ENCODE assay signal across 8 cellular contexts in the genomic region with DNA sequence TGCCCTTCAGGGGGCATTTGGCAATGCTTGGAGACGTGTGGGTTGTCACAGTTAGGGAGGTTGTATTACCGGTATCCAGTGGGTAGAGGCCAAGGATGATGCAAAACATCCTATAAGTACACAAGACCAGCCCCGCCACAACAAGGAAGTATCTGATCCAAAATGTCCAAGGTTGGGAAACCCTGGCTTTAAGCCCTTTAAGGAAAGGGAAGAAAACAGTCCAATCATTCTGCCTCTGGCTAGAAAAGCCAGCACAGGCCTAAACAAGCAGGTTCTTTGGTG. TPM values are rescaled to one million over a fixed set of nuclear protein-coding genes. Genes with fewer than 3 reads are reported as not detected.
DNase-seq lines count a peak whose midpoint lies in the region; ATAC-seq and TF ChIP-seq lines count a peak whose summit lies in the region.

No MANE protein-coding gene starts in this region.

- WGBS in sigmoid colon, 2 donors: 5 to 41% methylated on average over 3 of the region's 3 CpGs

- intact Hi-C loops in sigmoid colon (cut with DNase I): no loop called here

- H3K4me1 ChIP-seq in HEK293 (ENCODE audit: control insufficient read depth, insufficient read depth, low read length) (peaks cover 34% of the 10 kb centered on the region), RWPE2 (ENCODE audit: insufficient read depth, poor library complexity, severe bottlenecking) (peaks cover 59% of the 10 kb centered on the region), foreskin keratinocyte (peaks cover 41% of the 10 kb centered on the region), sigmoid colon (peaks cover 0 to 76% (median 65%) of the 10 kb centered on the region in 4 donors)

- H3K9me3 ChIP-seq in HEK293 (ENCODE audit: control insufficient read depth, insufficient read depth, low read depth, low read length): no peaks in the 10 kb centered on the region
- no peaks in the 10 kb centered on the region for H3K9me3 ChIP-seq in RWPE2 (ENCODE audit: severe bottlenecking)
- no peaks in the 10 kb centered on the region for H3K9me3 ChIP-seq in sigmoid colon

- no peaks in the 10 kb centered on the region for H3K27me3 ChIP-seq in RWPE2 (ENCODE audit: insufficient read depth, poor library complexity, severe bottlenecking)
- no peaks in the 10 kb centered on the region for H3K27me3 ChIP-seq in foreskin keratinocyte
- H3K27me3 ChIP-seq in sigmoid colon: no peaks in the 10 kb centered on the region

- DNase-seq in RWPE2 (ENCODE audit: low spot score) (peak; percentile 91), foreskin keratinocyte (peak; percentile 90 to 95), sigmoid colon (peak; percentile 81), GM10266 (ENCODE audit: extremely low spot score) (no peak)
- DNase-seq in activated naive CD4-positive, alpha-beta T cell treated with Interleukin-2 at 50 U/mL for 16 hours: no peak

- CTCF ChIA-PET in HEK293 (lab: Yijun Ruan, JAX): interaction anchor here (2.2 to 4.3 kb wide), 2 partner anchors 23 to 87 kb away, joined by 9 to 24 read pairs; no protein-coding TSS in a partner anchor

- POLR2A ChIA-PET in HEK293 (lab: Yijun Ruan, JAX): interaction anchor here (0.8 to 1.2 kb wide), 5 partner anchors 9 to 86 kb away, joined by 3 to 5 read pairs (median 3); no protein-coding TSS in a partner anchor

- peak; percentile 43 for ATAC-seq in RWPE2 (ENCODE audit: low read depth)
- peak; percentile 53 for ATAC-seq in foreskin keratinocyte
- no peak for ATAC-seq in GM19023 (IDR thresholded peaks at IDR 0.05; ENCODE audit: unreplicated experiment)
- no peak for ATAC-seq in HG02678 (IDR thresholded peaks at IDR 0.05; ENCODE audit: unreplicated experiment)

- H3K27ac ChIP-seq in HEK293 (ENCODE audit: extremely low read depth, low read depth, low read length): peak overlapping the region; percentile 97
- peak overlapping the region; percentile 99 for H3K27ac ChIP-seq in RWPE2 (ENCODE audit: poor library complexity, severe bottlenecking)
- peak overlapping the region; percentile 86 for H3K27ac ChIP-seq in foreskin keratinocyte
- peak overlapping the region; percentile 99 to 100 (median 99) for H3K27ac ChIP-seq in sigmoid colon

- H3K36me3 ChIP-seq in HEK293 (ENCODE audit: control insufficient read depth in 2 of 2, insufficient read depth in 1 of 2, low read length in 2 of 2) (no peaks in the 10 kb centered on the region), RWPE2 (ENCODE audit: low read depth) (no peaks in the 10 kb centered on the region), sigmoid colon (no peaks in the 10 kb centered on the region)

- no peak for TF ChIP-seq EP300 in sigmoid colon (IDR thresholded peaks at IDR 0.05)

- TF ChIP-seq POLR2A in sigmoid colon (IDR thresholded peaks at IDR 0.05): no peak

- no peak for TF ChIP-seq CTCF in HEK293 (tag by site-specific recombination; IDR thresholded peaks at IDR 0.05)
- no peak for TF ChIP-seq CTCF in RWPE2 (IDR thresholded peaks at IDR 0.05; ENCODE audit: poor library complexity, severe bottlenecking)
- no peak for TF ChIP-seq CTCF in foreskin keratinocyte (conservative IDR thresholded peaks at IDR 0.05)
- no peak for TF ChIP-seq CTCF in sigmoid colon (IDR thresholded peaks at IDR 0.05)
- no peak for TF ChIP-seq CTCF in GM10266 (IDR thresholded peaks at IDR 0.05; ENCODE audit: control insufficient read depth, insufficient read depth, low read depth, missing control alignments)

- H3K4me3 ChIP-seq in HEK293 (ENCODE audit: low read depth, low read length) (peak overlapping the region; percentile 10; the same call in 1 of the 2 replicates), RWPE2 (ENCODE audit: severe bottlenecking) (no peak overlapping the region), sigmoid colon (peak overlapping the region in 3 of 4 donors; percentile 1 to 13 (median 9))

TF ChIP-seq in HEK293, 187 proteins besides CTCF, POLR2A, EP300 and RAD21:
- TF ChIP-seq IKZF3 (tag by site-specific recombination; IDR thresholded peaks at IDR 0.05): peak; percentile 6; the same call in 1 of the 2 replicates
- peak; percentile 51 for TF ChIP-seq ZFHX2 (tag by site-specific recombination; conservative IDR thresholded peaks at IDR 0.05)
- no peak for TF ChIP-seq ZNF658 (tag by site-specific recombination; IDR thresholded peaks at IDR 0.05)
- TF ChIP-seq, protein P1, sequence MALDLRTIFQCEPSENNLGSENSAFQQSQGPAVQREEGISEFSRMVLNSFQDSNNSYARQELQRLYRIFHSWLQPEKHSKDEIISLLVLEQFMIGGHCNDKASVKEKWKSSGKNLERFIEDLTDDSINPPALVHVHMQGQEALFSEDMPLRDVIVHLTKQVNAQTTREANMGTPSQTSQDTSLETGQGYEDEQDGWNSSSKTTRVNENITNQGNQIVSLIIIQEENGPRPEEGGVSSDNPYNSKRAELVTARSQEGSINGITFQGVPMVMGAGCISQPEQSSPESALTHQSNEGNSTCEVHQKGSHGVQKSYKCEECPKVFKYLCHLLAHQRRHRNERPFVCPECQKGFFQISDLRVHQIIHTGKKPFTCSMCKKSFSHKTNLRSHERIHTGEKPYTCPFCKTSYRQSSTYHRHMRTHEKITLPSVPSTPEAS (tag by site-specific recombination; IDR thresholded peaks at IDR 0.05): no peak

RNA-seq across cellular contexts. Expression of a gene that starts 3.6 kb away (rescaled TPM):
- total RNA-seq in foreskin keratinocyte (29.7 and 31.1 TPM in 2 replicates), sigmoid colon (10 to 100 TPM; 24.8 to 46.0 (median 29.3) TPM)
- polyA plus RNA-seq in foreskin keratinocyte (7.9 and 9.1 TPM in 2 replicates), sigmoid colon (10 to 100 TPM in 2 of 3 donors, 1 to 10 TPM in 1; 7.8 to 23.2 (median 11.3) TPM)

Comparison
In these comparisons a context has a peak if more than half of its experiments do, and no peak if none do; other contexts are left out.
1. ATAC-seq: peak in RWPE2 (single experiment) and foreskin keratinocyte (single experiment); none in GM19023 (single experiment) and HG02678 (single experiment).
2. DNase-seq: peak in RWPE2 (single experiment), foreskin keratinocyte (2 of 2) and sigmoid colon (single experiment); none in activated naive CD4-positive, alpha-beta T cell treated with Interleukin-2 at 50 U/mL for 16 hours (single experiment) and GM10266 (single experiment).
3. Peak in every context shown above with its lines, with median percentiles within 50 percentile points of each other: H3K27ac ChIP-seq.